In genomic region chr2:225120175-225120574, GRCh38 we compare ENCODE assay signal across 15 cellular contexts.
DNase-seq lines count a peak whose midpoint lies in the region; ATAC-seq, FAIRE-seq and TF ChIP-seq lines count a peak whose summit lies in the region.
"Had no signal": no experiment of that assay in that cellular context is flagged by ENCODE, and none has a peak within 500 bp of the region (broad histone marks: within the 10 kb centered on the region; RNA-seq: fewer than 3 reads in every experiment).

No MANE protein-coding gene starts in this region.

- H3K36me3 ChIP-seq in A673 (ENCODE audit: insufficient read depth, low read length, poor library complexity, severe bottlenecking) (no peaks in the 10 kb centered on the region), GM23338 (ENCODE audit: insufficient read depth) (no peaks in the 10 kb centered on the region)
- H3K36me3 ChIP-seq: BLaER1 treated with 17β-estradiol and CSF1 and Interleukin-3, amounts not matched to agents 10 nM and 100 nM had no signal

- DNase-seq in A673 (ENCODE audit: low spot score) = peak; percentile 33
- DNase-seq in GM23338 (ENCODE audit: low spot score) = no peak
- DNase-seq in RCC 7860 (ENCODE audit: low spot score) = peak; percentile 36
- peak; percentile 58 for DNase-seq in fibroblast of peridontal ligament (ENCODE audit: extremely low read depth)
- no peak for DNase-seq in activated CD4-positive, alpha-beta T cell treated with anti-CD3 and anti-CD28 coated beads, Interleukin-2, amount 10 ng/mL, durations not matched to agents 7 days and 5 days
- DNase-seq in SHP77 (lab: John Stamatoyannopoulos, UW) = no peak
- DNase-seq in SW 1271 (lab: John Stamatoyannopoulos, UW) = no peak
- DNase-seq: GDM1, NCI-H187, psoas muscle had no signal

- BruUV-seq in A673 (replicated peaks; lab: Mats Ljungman, UMichigan) = no TSS peak

- no peaks in the 10 kb centered on the region for H3K27me3 ChIP-seq in A673 (replicated peaks; ENCODE audit: insufficient read depth, low read depth, low read length, poor library complexity)
- no peaks in the 10 kb centered on the region for H3K27me3 ChIP-seq in GM23338 (ENCODE audit: insufficient read depth)
- H3K27me3 ChIP-seq: BLaER1 treated with 17β-estradiol and CSF1 and Interleukin-3, amounts not matched to agents 10 nM and 100 nM had no signal

- no peaks in the 10 kb centered on the region for H3K36me3 Mint-ChIP-seq in GM23338 (ENCODE audit: low read depth)
- H3K36me3 Mint-ChIP-seq in activated CD4-positive, alpha-beta T cell treated with anti-CD3 and anti-CD28 coated beads, Interleukin-2, amount 10 ng/mL, durations not matched to agents 7 days and 5 days (ENCODE audit: low read depth) = peaks cover 3% of the 10 kb centered on the region
- H3K36me3 Mint-ChIP-seq: stimulated activated memory B cell treated with anti-CD40 and anti-IgM and Interleukin-4, amounts not matched to agents 10 μg/mL and 1 μg/mL and 100 μg/mL, for 72 hours had no signal

- POLR2A ChIA-PET in A673 (lab: Charles Lee; ENCODE audit: low non-redundant PET) = interaction anchor here (0.6 kb wide), 1 partner anchor 76 kb away, joined by 4 read pairs; no protein-coding TSS in a partner anchor
- POLR2A ChIA-PET in activated CD4-positive, alpha-beta T cell treated with anti-CD3 and anti-CD28 coated beads, Interleukin-2, amount 10 ng/mL, durations not matched to agents 7 days and 5 days (lab: Charles Lee) = no interaction called here

- H2AFZ ChIP-seq in GM23338 = 0 out of 2 replicates have a peak overlapping the region, but pooled peaks have one; percentile 60

- no peak overlapping the region for H3K4me3 ChIP-seq in A673 (ENCODE audit: low read depth, low read length, poor library complexity, severe bottlenecking)
- no peak overlapping the region for H3K4me3 ChIP-seq in GM23338
- H3K4me3 ChIP-seq: BLaER1 treated with 17β-estradiol and CSF1 and Interleukin-3, amounts not matched to agents 10 nM and 100 nM; psoas muscle had no signal

- FAIRE-seq in RCC 7860 (lab: Jason Lieb, UNC) = no peak

- H3K27me3 Mint-ChIP-seq in GM23338 (ENCODE audit: insufficient read depth, low read depth, poor library complexity) = no peaks in the 10 kb centered on the region
- H3K27me3 Mint-ChIP-seq in activated CD4-positive, alpha-beta T cell treated with anti-CD3 and anti-CD28 coated beads, Interleukin-2, amount 10 ng/mL, durations not matched to agents 7 days and 5 days = no peaks in the 10 kb centered on the region
- H3K27me3 Mint-ChIP-seq: activated naive CD8-positive, alpha-beta T cell; stimulated activated memory B cell treated with anti-CD40 and anti-IgM and Interleukin-4, amounts not matched to agents 10 μg/mL and 1 μg/mL and 100 μg/mL, for 72 hours had no signal

- H3K79me2 ChIP-seq in GM23338 (replicated peaks; ENCODE audit: insufficient read depth) = no peaks in the 10 kb centered on the region

- H3K9me2 ChIP-seq in GM23338 (ENCODE audit: insufficient read depth) = no peaks in the 10 kb centered on the region; the same call in 1 of the 2 replicates

- no peaks in the 10 kb centered on the region for H3K9me3 ChIP-seq in A673 (ENCODE audit: low read depth, low read length, poor library complexity, severe bottlenecking)
- H3K9me3 ChIP-seq: BLaER1 treated with 17β-estradiol and CSF1 and Interleukin-3, amounts not matched to agents 10 nM and 100 nM; psoas muscle had no signal

- peak overlapping the region; percentile 80 for H3K27ac Mint-ChIP-seq in GM23338
- H3K27ac Mint-ChIP-seq in activated CD4-positive, alpha-beta T cell treated with anti-CD3 and anti-CD28 coated beads, Interleukin-2, amount 10 ng/mL, durations not matched to agents 7 days and 5 days = no peak overlapping the region
- H3K27ac Mint-ChIP-seq: activated naive CD8-positive, alpha-beta T cell; stimulated activated memory B cell treated with anti-CD40 and anti-IgM and Interleukin-4, amounts not matched to agents 10 μg/mL and 1 μg/mL and 100 μg/mL, for 72 hours had no signal

- CTCF ChIA-PET in A673 (lab: Charles Lee) = no interaction called here
- CTCF ChIA-PET in activated CD4-positive, alpha-beta T cell treated with anti-CD3 and anti-CD28 coated beads, Interleukin-2, amount 10 ng/mL, durations not matched to agents 7 days and 5 days (lab: Charles Lee) = interaction anchor here (0.9 kb wide), 1 partner anchor 26 kb away, joined by 3 read pairs; no protein-coding TSS in a partner anchor

- H3K4me3 Mint-ChIP-seq in GM23338 = no peak overlapping the region
- no peak overlapping the region for H3K4me3 Mint-ChIP-seq in activated CD4-positive, alpha-beta T cell treated with anti-CD3 and anti-CD28 coated beads, Interleukin-2, amount 10 ng/mL, durations not matched to agents 7 days and 5 days
- H3K4me3 Mint-ChIP-seq: activated naive CD8-positive, alpha-beta T cell; stimulated activated memory B cell treated with anti-CD40 and anti-IgM and Interleukin-4, amounts not matched to agents 10 μg/mL and 1 μg/mL and 100 μg/mL, for 72 hours had no signal

- H3K4me2 ChIP-seq in GM23338 = peak overlapping the region; percentile 44
- H3K4me2 ChIP-seq: BLaER1 treated with 17β-estradiol and CSF1 and Interleukin-3, amounts not matched to agents 10 nM and 100 nM had no signal

- no peaks in the 10 kb centered on the region for H4K20me1 ChIP-seq in GM23338 (replicated peaks; ENCODE audit: insufficient read depth)
- H4K20me1 ChIP-seq: BLaER1 treated with 17β-estradiol and CSF1 and Interleukin-3, amounts not matched to agents 10 nM and 100 nM had no signal

- H3K4me1 ChIP-seq in A673 (ENCODE audit: insufficient read depth, low read length, poor library complexity, severe bottlenecking) (peaks cover 12% of the 10 kb centered on the region), GM23338 (ENCODE audit: insufficient read depth) (peaks cover 14% of the 10 kb centered on the region)

- H3K27ac ChIP-seq in A673 (ENCODE audit: low read depth, low read length, poor library complexity, severe bottlenecking) (no peak overlapping the region), GM23338 (ENCODE audit: low read depth) (no peak overlapping the region)
- H3K27ac ChIP-seq: BLaER1 treated with 17β-estradiol and CSF1 and Interleukin-3, amounts not matched to agents 10 nM and 100 nM; psoas muscle had no signal

- H3K4me1 Mint-ChIP-seq in GM23338 = peaks cover 17% of the 10 kb centered on the region
- H3K4me1 Mint-ChIP-seq in activated CD4-positive, alpha-beta T cell treated with anti-CD3 and anti-CD28 coated beads, Interleukin-2, amount 10 ng/mL, durations not matched to agents 7 days and 5 days = peaks cover 15% of the 10 kb centered on the region

- no peaks in the 10 kb centered on the region; the same call in 2 of the 3 replicates for H3K9me3 Mint-ChIP-seq in GM23338
- H3K9me3 Mint-ChIP-seq in activated CD4-positive, alpha-beta T cell treated with anti-CD3 and anti-CD28 coated beads, Interleukin-2, amount 10 ng/mL, durations not matched to agents 7 days and 5 days = peaks cover 6% of the 10 kb centered on the region
- H3K9me3 Mint-ChIP-seq: stimulated activated memory B cell treated with anti-CD40 and anti-IgM and Interleukin-4, amounts not matched to agents 10 μg/mL and 1 μg/mL and 100 μg/mL, for 72 hours had no signal

- intact Hi-C loops in A673 (cut with micrococcal nuclease; ENCODE audit: unreplicated experiment) = no loop called here

- ATAC-seq in GM23338 (no peak), HG03139 (IDR thresholded peaks at IDR 0.05; ENCODE audit: unreplicated experiment) (no peak)
- ATAC-seq: HCT116; stimulated activated memory B cell treated with anti-CD40 and anti-IgM and Interleukin-4, amounts not matched to agents 10 μg/mL and 1 μg/mL and 100 μg/mL, for 72 hours had no signal

- H3F3A ChIP-seq in GM23338 (replicated peaks; ENCODE audit: low read depth) = no peaks in the 10 kb centered on the region; the same call in 1 of the 2 replicates

- no peak for TF ChIP-seq CTCF in A673 (conservative IDR thresholded peaks at IDR 0.05; ENCODE audit: low read depth, low read length)
- no peak for TF ChIP-seq CTCF in GM23338 (conservative IDR thresholded peaks at IDR 0.05; ENCODE audit: low read depth in 2 of 2)

TF ChIP-seq in GM23338, 12 proteins besides CTCF, POLR2A, EP300 and RAD21 (continues in another document):
- TF ChIP-seq, protein P1, sequence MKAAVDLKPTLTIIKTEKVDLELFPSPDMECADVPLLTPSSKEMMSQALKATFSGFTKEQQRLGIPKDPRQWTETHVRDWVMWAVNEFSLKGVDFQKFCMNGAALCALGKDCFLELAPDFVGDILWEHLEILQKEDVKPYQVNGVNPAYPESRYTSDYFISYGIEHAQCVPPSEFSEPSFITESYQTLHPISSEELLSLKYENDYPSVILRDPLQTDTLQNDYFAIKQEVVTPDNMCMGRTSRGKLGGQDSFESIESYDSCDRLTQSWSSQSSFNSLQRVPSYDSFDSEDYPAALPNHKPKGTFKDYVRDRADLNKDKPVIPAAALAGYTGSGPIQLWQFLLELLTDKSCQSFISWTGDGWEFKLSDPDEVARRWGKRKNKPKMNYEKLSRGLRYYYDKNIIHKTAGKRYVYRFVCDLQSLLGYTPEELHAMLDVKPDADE (IDR thresholded peaks at IDR 0.05) = no peak
- TF ChIP-seq POLR2AphosphoS5 (IDR thresholded peaks at IDR 0.05; ENCODE audit: low read depth) (no peak), JUNB (IDR thresholded peaks at IDR 0.05; ENCODE audit: unreplicated experiment) (no peak), ZNF114 (CRISPR knock-in tag; IDR thresholded peaks at IDR 0.05) (no peak), EZH2phosphoT487 (IDR thresholded peaks at IDR 0.05; ENCODE audit: unreplicated experiment) (no peak)
- TF ChIP-seq, protein P2, sequence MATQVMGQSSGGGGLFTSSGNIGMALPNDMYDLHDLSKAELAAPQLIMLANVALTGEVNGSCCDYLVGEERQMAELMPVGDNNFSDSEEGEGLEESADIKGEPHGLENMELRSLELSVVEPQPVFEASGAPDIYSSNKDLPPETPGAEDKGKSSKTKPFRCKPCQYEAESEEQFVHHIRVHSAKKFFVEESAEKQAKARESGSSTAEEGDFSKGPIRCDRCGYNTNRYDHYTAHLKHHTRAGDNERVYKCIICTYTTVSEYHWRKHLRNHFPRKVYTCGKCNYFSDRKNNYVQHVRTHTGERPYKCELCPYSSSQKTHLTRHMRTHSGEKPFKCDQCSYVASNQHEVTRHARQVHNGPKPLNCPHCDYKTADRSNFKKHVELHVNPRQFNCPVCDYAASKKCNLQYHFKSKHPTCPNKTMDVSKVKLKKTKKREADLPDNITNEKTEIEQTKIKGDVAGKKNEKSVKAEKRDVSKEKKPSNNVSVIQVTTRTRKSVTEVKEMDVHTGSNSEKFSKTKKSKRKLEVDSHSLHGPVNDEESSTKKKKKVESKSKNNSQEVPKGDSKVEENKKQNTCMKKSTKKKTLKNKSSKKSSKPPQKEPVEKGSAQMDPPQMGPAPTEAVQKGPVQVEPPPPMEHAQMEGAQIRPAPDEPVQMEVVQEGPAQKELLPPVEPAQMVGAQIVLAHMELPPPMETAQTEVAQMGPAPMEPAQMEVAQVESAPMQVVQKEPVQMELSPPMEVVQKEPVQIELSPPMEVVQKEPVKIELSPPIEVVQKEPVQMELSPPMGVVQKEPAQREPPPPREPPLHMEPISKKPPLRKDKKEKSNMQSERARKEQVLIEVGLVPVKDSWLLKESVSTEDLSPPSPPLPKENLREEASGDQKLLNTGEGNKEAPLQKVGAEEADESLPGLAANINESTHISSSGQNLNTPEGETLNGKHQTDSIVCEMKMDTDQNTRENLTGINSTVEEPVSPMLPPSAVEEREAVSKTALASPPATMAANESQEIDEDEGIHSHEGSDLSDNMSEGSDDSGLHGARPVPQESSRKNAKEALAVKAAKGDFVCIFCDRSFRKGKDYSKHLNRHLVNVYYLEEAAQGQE (IDR thresholded peaks at IDR 0.05; ENCODE audit: unreplicated experiment) = no peak

Comparison
In these comparisons a context has a peak if more than half of its experiments do, and no peak if none do; other contexts are left out.
1. DNase-seq: peak in A673 (single experiment), RCC 7860 (single experiment) and fibroblast of peridontal ligament (single experiment); none in GM23338 (single experiment), activated CD4-positive, alpha-beta T cell treated with anti-CD3 and anti-CD28 coated beads, Interleukin-2, amount 10 ng/mL, durations not matched to agents 7 days and 5 days (single experiment), SHP77 (0 of 2) and SW 1271 (0 of 2).